8 cellular contexts compared by ENCODE assay signal in genomic region chr12:12560587-12561304, GRCh38. TPM values are rescaled to one million over a fixed set of nuclear protein-coding genes. Genes with fewer than 3 reads are reported as not detected.
DNase-seq lines count a peak whose midpoint lies in the region; ATAC-seq and TF ChIP-seq lines count a peak whose summit lies in the region.

No MANE protein-coding gene starts in this region.

- in situ Hi-C loops in G401 (cut with HindIII; ENCODE audit: low sequenced_read_pairs): no loop called here

- peak overlapping the region; percentile 83 to 96 (median 90) for H3K27ac Mint-ChIP-seq in IgD-negative memory B cell

- peaks cover 7 to 14% (median 10%) of the 10 kb centered on the region in 3 donors for H3K4me1 Mint-ChIP-seq in IgD-negative memory B cell

- peaks cover 5% of the 10 kb centered on the region for H3K27me3 Mint-ChIP-seq in IgD-negative memory B cell

- H3K36me3 Mint-ChIP-seq in IgD-negative memory B cell: no peaks in the 10 kb centered on the region

- intact Hi-C loops in sciatic nerve (cut with DNase I): no loop called here

- ATAC-seq in SK-N-SH treated with all-trans-retinoic acid at 6 μM for 48 hours (peak; percentile 29), sciatic nerve (peak; percentile 67), HG02588 (IDR thresholded peaks at IDR 0.05; ENCODE audit: unreplicated experiment) (no peak), HG02642 (IDR thresholded peaks at IDR 0.05; ENCODE audit: poor library complexity, unreplicated experiment) (no peak)

- DNase-seq in G401 (ENCODE audit: low spot score): peak; percentile 76
- peak in 30 of 58 donors; percentile 1 to 54 (median 12) for DNase-seq in anterior cingulate cortex (lab: John Stamatoyannopoulos, UW)
- peak; percentile 21 to 71 for DNase-seq in hippocampal formation (lab: John Stamatoyannopoulos, UW)
- no peak for DNase-seq in sciatic nerve (ENCODE audit: low spot score)

- peaks cover 0 to 1% (median 0%) of the 10 kb centered on the region in 3 donors for H3K9me3 Mint-ChIP-seq in IgD-negative memory B cell

- peak overlapping the region; percentile 84 to 98 (median 92) for H3K4me3 Mint-ChIP-seq in IgD-negative memory B cell

TF ChIP-seq in SK-N-SH treated with all-trans-retinoic acid at 6 μM for 48 hours, 23 proteins besides CTCF, POLR2A, EP300 and RAD21:
- TF ChIP-seq BACH2 (CRISPR knock-in tag; IDR thresholded peaks at IDR 0.05; ENCODE audit: borderline replicate concordance) (no peak), TOX (CRISPR knock-in tag; IDR thresholded peaks at IDR 0.05; ENCODE audit: borderline replicate concordance) (no peak), ZC3H10 (CRISPR knock-in tag; IDR thresholded peaks at IDR 0.05) (no peak), PATZ1 (CRISPR knock-in tag; IDR thresholded peaks at IDR 0.05; ENCODE audit: borderline replicate concordance) (no peak), CSDC2 (CRISPR knock-in tag; IDR thresholded peaks at IDR 0.05) (no peak), ZFP30 (CRISPR knock-in tag; IDR thresholded peaks at IDR 0.05) (no peak), ZNF565 (CRISPR knock-in tag; conservative IDR thresholded peaks at IDR 0.05; ENCODE audit: low read depth) (no peak), ARNTL (CRISPR knock-in tag; IDR thresholded peaks at IDR 0.05; ENCODE audit: borderline replicate concordance, low read depth) (no peak), PPARA (CRISPR knock-in tag; IDR thresholded peaks at IDR 0.05; ENCODE audit: borderline replicate concordance) (no peak), RARB (CRISPR knock-in tag; IDR thresholded peaks at IDR 0.05) (no peak), ZNF8 (CRISPR knock-in tag; IDR thresholded peaks at IDR 0.05) (no peak), ZFP3 (CRISPR knock-in tag; IDR thresholded peaks at IDR 0.05) (no peak), ZNF70 (CRISPR knock-in tag; IDR thresholded peaks at IDR 0.05) (no peak)
- TF ChIP-seq, protein P1, sequence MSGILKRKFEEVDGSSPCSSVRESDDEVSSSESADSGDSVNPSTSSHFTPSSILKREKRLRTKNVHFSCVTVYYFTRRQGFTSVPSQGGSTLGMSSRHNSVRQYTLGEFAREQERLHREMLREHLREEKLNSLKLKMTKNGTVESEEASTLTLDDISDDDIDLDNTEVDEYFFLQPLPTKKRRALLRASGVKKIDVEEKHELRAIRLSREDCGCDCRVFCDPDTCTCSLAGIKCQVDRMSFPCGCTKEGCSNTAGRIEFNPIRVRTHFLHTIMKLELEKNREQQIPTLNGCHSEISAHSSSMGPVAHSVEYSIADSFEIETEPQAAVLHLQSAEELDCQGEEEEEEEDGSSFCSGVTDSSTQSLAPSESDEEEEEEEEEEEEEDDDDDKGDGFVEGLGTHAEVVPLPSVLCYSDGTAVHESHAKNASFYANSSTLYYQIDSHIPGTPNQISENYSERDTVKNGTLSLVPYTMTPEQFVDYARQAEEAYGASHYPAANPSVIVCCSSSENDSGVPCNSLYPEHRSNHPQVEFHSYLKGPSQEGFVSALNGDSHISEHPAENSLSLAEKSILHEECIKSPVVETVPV (CRISPR knock-in tag; IDR thresholded peaks at IDR 0.05): no peak
- TF ChIP-seq, protein P2, sequence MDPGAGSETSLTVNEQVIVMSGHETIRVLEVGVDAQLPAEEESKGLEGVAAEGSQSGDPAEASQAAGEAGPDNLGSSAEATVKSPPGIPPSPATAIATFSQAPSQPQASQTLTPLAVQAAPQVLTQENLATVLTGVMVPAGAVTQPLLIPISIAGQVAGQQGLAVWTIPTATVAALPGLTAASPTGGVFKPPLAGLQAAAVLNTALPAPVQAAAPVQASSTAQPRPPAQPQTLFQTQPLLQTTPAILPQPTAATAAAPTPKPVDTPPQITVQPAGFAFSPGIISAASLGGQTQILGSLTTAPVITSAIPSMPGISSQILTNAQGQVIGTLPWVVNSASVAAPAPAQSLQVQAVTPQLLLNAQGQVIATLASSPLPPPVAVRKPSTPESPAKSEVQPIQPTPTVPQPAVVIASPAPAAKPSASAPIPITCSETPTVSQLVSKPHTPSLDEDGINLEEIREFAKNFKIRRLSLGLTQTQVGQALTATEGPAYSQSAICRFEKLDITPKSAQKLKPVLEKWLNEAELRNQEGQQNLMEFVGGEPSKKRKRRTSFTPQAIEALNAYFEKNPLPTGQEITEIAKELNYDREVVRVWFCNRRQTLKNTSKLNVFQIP (CRISPR knock-in tag; IDR thresholded peaks at IDR 0.05; ENCODE audit: borderline replicate concordance, low read depth): no peak
- TF ChIP-seq, protein P3, sequence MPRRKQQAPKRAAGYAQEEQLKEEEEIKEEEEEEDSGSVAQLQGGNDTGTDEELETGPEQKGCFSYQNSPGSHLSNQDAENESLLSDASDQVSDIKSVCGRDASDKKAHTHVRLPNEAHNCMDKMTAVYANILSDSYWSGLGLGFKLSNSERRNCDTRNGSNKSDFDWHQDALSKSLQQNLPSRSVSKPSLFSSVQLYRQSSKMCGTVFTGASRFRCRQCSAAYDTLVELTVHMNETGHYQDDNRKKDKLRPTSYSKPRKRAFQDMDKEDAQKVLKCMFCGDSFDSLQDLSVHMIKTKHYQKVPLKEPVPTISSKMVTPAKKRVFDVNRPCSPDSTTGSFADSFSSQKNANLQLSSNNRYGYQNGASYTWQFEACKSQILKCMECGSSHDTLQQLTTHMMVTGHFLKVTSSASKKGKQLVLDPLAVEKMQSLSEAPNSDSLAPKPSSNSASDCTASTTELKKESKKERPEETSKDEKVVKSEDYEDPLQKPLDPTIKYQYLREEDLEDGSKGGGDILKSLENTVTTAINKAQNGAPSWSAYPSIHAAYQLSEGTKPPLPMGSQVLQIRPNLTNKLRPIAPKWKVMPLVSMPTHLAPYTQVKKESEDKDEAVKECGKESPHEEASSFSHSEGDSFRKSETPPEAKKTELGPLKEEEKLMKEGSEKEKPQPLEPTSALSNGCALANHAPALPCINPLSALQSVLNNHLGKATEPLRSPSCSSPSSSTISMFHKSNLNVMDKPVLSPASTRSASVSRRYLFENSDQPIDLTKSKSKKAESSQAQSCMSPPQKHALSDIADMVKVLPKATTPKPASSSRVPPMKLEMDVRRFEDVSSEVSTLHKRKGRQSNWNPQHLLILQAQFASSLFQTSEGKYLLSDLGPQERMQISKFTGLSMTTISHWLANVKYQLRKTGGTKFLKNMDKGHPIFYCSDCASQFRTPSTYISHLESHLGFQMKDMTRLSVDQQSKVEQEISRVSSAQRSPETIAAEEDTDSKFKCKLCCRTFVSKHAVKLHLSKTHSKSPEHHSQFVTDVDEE (CRISPR knock-in tag; IDR thresholded peaks at IDR 0.05): no peak

RNA-seq across cellular contexts. Expression of gene DUSP16, which starts 1.9 kb away (rescaled TPM):
- 16.2 and 29.6 TPM in 2 replicates for total RNA-seq in G401 (2014; rRNA removed; shearing (Covaris generic))
- polyA plus RNA-seq in IgD-negative memory B cell: 0.30 TPM
- total RNA-seq in sciatic nerve: 28.6 TPM

RNA-seq across cellular contexts. Expression of gene CREBL2, which starts 50.9 kb away (rescaled TPM):
- 7.8 and 19.0 TPM in 2 replicates for total RNA-seq in G401 (2014; rRNA removed; shearing (Covaris generic))
- polyA plus RNA-seq in IgD-negative memory B cell: 21.5 TPM
- 67.9 TPM for total RNA-seq in sciatic nerve

Comparison
In these comparisons a context has a peak if more than half of its experiments do, and no peak if none do; other contexts are left out.
1. ATAC-seq: peak in SK-N-SH treated with all-trans-retinoic acid at 6 μM for 48 hours (single experiment) and sciatic nerve (single experiment); none in HG02588 (single experiment) and HG02642 (single experiment).